8 cellular contexts compared by ENCODE assay signal in genomic region chr1:21174230-21174629, GRCh38.
DNase-seq lines count a peak whose midpoint lies in the region; ATAC-seq and TF ChIP-seq lines count a peak whose summit lies in the region.

No MANE protein-coding gene starts in this region.

- H3K27ac ChIP-seq in SK-N-MC, result peak overlapping the region; percentile 37
- H3K27ac ChIP-seq in WERI-Rb-1, result no peak overlapping the region

- no peak for ATAC-seq in HG03196 (IDR thresholded peaks at IDR 0.05; ENCODE audit: unreplicated experiment)

- no peaks in the 10 kb centered on the region for H3K9me3 ChIP-seq in SK-N-MC (ENCODE audit: low read depth, low read length)
- peaks cover 2% of the 10 kb centered on the region for H3K9me3 ChIP-seq in WERI-Rb-1 (ENCODE audit: severe bottlenecking)

- H3K36me3 ChIP-seq in GM06990 (ENCODE audit: control insufficient read depth, insufficient read depth, low read length), result no peaks in the 10 kb centered on the region
- H3K36me3 ChIP-seq in SK-N-MC (ENCODE audit: insufficient read depth, low read length), result peaks cover 17% of the 10 kb centered on the region
- peaks cover 22% of the 10 kb centered on the region for H3K36me3 ChIP-seq in WERI-Rb-1

- DNase-seq in GM06990 (ENCODE audit: extremely low read depth, insufficient read length), result no peak
- DNase-seq in SK-N-MC (ENCODE audit: low read depth, low spot score), result no peak
- DNase-seq in fibroblast of pulmonary artery (ENCODE audit: low read depth), result no peak
- DNase-seq in retinal pigment epithelial cell (ENCODE audit: low read depth), result no peak
- DNase-seq in hepatic stellate cell (ENCODE audit: low spot score), result no peak
- DNase-seq in NCI-H524 (lab: John Stamatoyannopoulos, UW), result no peak
- DNase-seq in WERI-Rb-1, result no peak

- H3K27me3 ChIP-seq in GM06990 (replicated peaks; ENCODE audit: control insufficient read depth, insufficient read depth, low read length) (no peaks in the 10 kb centered on the region), WERI-Rb-1 (ENCODE audit: insufficient read depth, low read depth, severe bottlenecking) (no peaks in the 10 kb centered on the region)

- peak overlapping the region; percentile 86 for H3K9ac ChIP-seq in SK-N-MC (ENCODE audit: insufficient read length)

- H3K4me3 ChIP-seq in GM06990 (replicated peaks; ENCODE audit: low read depth, low read length) (peak overlapping the region; percentile 90; the same call in 1 of the 2 replicates), SK-N-MC (peak overlapping the region; percentile 98), fibroblast of pulmonary artery (replicated peaks; ENCODE audit: low read depth, low read length) (peak overlapping the region; percentile 95), retinal pigment epithelial cell (ENCODE audit: low read length) (peak overlapping the region; percentile 96), WERI-Rb-1 (ENCODE audit: low read depth, low read length) (no peak overlapping the region)

- TF ChIP-seq CTCF in GM06990 (IDR thresholded peaks at IDR 0.05; ENCODE audit: insufficient read depth, low read length, poor library complexity, severe bottlenecking), result no peak
- TF ChIP-seq CTCF in fibroblast of pulmonary artery (IDR thresholded peaks at IDR 0.05; ENCODE audit: low read length, missing control alignments), result no peak
- TF ChIP-seq CTCF in retinal pigment epithelial cell (conservative IDR thresholded peaks at IDR 0.05; ENCODE audit: low read depth, low read length), result no peak
- TF ChIP-seq CTCF in WERI-Rb-1 (IDR thresholded peaks at IDR 0.05; ENCODE audit: low read depth, low read length), result no peak
